8 cellular contexts compared by ENCODE assay signal in genomic region chr16:58755989-58756649, GRCh38. TPM values are rescaled to one million over a fixed set of nuclear protein-coding genes. Genes with fewer than 3 reads are reported as not detected.
A peak's percentile ranks its signal among the peaks of the same experiment; 100 is the strongest.
DNase-seq lines count a peak whose midpoint lies in the region; ATAC-seq and TF ChIP-seq lines count a peak whose summit lies in the region.

No MANE protein-coding gene starts in this region.

- H3K4me1 ChIP-seq in A673 (ENCODE audit: insufficient read depth, low read length, poor library complexity, severe bottlenecking), result no peaks in the 10 kb centered on the region

- H3K27ac ChIP-seq in A673 (ENCODE audit: low read depth, low read length, poor library complexity, severe bottlenecking), result no peak overlapping the region
- H3K27ac ChIP-seq in caudate nucleus (ENCODE audit: low read depth, low read length), result no peak overlapping the region

- no peaks in the 10 kb centered on the region for H3K9me3 ChIP-seq in A673 (ENCODE audit: low read depth, low read length, poor library complexity, severe bottlenecking)

- DNase-seq in A673 (ENCODE audit: low spot score), result peak; percentile 81
- peak; percentile 37 for DNase-seq in NCI-H2107 (lab: John Stamatoyannopoulos, UW)
- peak; percentile 42 to 54 (median 46) for DNase-seq in activated CD4-positive, CD25-positive, alpha-beta regulatory T cell (lab: John Stamatoyannopoulos, UW)
- DNase-seq in caudate nucleus (lab: John Stamatoyannopoulos, UW), result peak in 58 of 61 donors; percentile 9 to 87 (median 51)
- peak; percentile 77 for DNase-seq in kidney tubule cell (ENCODE audit: low spot score)
- peak; percentile 60 to 68 for DNase-seq in stimulated activated CD4-positive, alpha-beta T cell treated with anti-CD3 and anti-CD28 coated beads, Interleukin-4, amount 100 ng/mL, for 48 hours (ENCODE audit: low read depth in 2 of 2)

- CTCF ChIA-PET in A673 (lab: Charles Lee), result interaction anchor here (0.6 to 1.4 kb wide), 11 partner anchors 71 to 635 kb away, joined by 3 to 13 read pairs (median 5); partner anchors contain the start of gene SLC38A7

- TF ChIP-seq CTCF in A673 (conservative IDR thresholded peaks at IDR 0.05; ENCODE audit: low read depth, low read length), result peak; percentile 81

- H3K4me3 ChIP-seq in A673 (ENCODE audit: low read depth, low read length, poor library complexity, severe bottlenecking), result no peak overlapping the region

- intact Hi-C loops in A673 (cut with micrococcal nuclease; ENCODE audit: unreplicated experiment), result loop anchor here (2.0 to 10.0 kb wide), 4 partner anchors 243 to 701 kb away; no protein-coding TSS in a partner anchor

- ATAC-seq in GM18511 (IDR thresholded peaks at IDR 0.05; ENCODE audit: unreplicated experiment) (peak; percentile 98), HG02981 (IDR thresholded peaks at IDR 0.05; ENCODE audit: unreplicated experiment) (peak; percentile 89)

- no TSS peak for BruUV-seq in A673 (replicated peaks; lab: Mats Ljungman, UMichigan)

- POLR2A ChIA-PET in A673 (lab: Charles Lee; ENCODE audit: low non-redundant PET), result no interaction called here

- no peaks in the 10 kb centered on the region for H3K36me3 ChIP-seq in A673 (ENCODE audit: insufficient read depth, low read length, poor library complexity, severe bottlenecking)

- peaks cover 10% of the 10 kb centered on the region for H3K27me3 ChIP-seq in A673 (replicated peaks; ENCODE audit: insufficient read depth, low read depth, low read length, poor library complexity)

RNA-seq across cellular contexts. Expression of gene GOT2, which starts 22.0 kb away (rescaled TPM):
- total RNA-seq in A673 (2021), result 115 and 123 TPM in 2 replicates
